ENCODE assay signal across 17 cellular contexts in the genomic region with DNA sequence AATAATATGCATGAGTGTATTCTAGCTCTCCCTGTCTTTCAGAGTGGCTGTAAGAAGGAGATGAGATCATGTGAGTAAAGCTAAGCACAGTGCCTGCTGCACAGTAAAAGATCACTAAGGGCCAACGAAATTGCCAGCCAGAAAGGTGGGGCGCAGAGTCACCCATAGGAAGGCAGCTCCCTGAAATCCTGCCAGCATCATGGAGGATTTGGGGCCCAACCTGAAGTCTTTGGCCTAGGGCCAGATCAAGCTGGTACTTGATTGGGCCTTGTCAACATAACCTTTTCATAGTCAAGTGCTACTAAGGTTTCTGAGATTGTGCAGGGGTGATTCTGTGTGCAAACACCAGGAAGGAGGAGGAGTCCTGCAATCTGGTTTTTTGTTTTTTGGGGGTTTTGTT. TPM values are rescaled to one million over a fixed set of nuclear protein-coding genes. Genes with fewer than 3 reads are reported as not detected.
A peak's percentile ranks its signal among the peaks of the same experiment; 100 is the strongest.
DNase-seq lines count a peak whose midpoint lies in the region; ATAC-seq lines count a peak whose summit lies in the region.
"Had no signal": no experiment of that assay in that cellular context is flagged by ENCODE, and none has a peak within 500 bp of the region (broad histone marks: within the 10 kb centered on the region; RNA-seq: fewer than 3 reads in every experiment).

No MANE protein-coding gene starts in this region.

- intact Hi-C loops in posterior vena cava (cut with DNase I): no loop called here

- DNase-seq in NCI-H1417 (lab: John Stamatoyannopoulos, UW) (peak; percentile 0 to 59 (median 19)), NCI-H1417 treated with DMSO at 0.1 percent for 48 hours (lab: John Stamatoyannopoulos, UW) (no peak), NCI-H1092 treated with DMSO at 0.1 percent for 48 hours (lab: John Stamatoyannopoulos, UW) (peak; percentile 72), NCI-H774 (lab: John Stamatoyannopoulos, UW) (peak; percentile 26), posterior vena cava (ENCODE audit: low spot score) (peak; percentile 25), NAMALWA (ENCODE audit: low spot score) (no peak)
- DNase-seq: activated B cell treated with CpG ODN at 0.5 μM for 24 hours; activated CD4-positive, alpha-beta memory T cell treated with anti-CD3 and anti-CD28 coated beads for 36 hours; activated effector memory CD4-positive, alpha-beta T cell treated with anti-CD3 and anti-CD28 coated beads, Interleukin-2, amount 50 U/mL, for 16 hours; Caco-2; cortex of kidney; NK-92 treated with Interleukin-12 subunit alpha and Interleukin-12 subunit beta, amount 100 ng/mL, for 24 hours; stimulated activated CD4-positive, alpha-beta T cell treated with anti-CD3 and anti-CD28 coated beads, Interleukin-4, amount 100 ng/mL, for 24 hours; trophoblast cell had no signal

- ATAC-seq in HG03097 (IDR thresholded peaks at IDR 0.05; ENCODE audit: low FRiP score, unreplicated experiment) (no peak), HG02852 (IDR thresholded peaks at IDR 0.05; ENCODE audit: unreplicated experiment) (no peak)
- ATAC-seq: SK-N-SH treated with all-trans-retinoic acid at 6 μM for 48 hours had no signal

RNA-seq across cellular contexts. Expression of gene SCNN1B, which starts 16.5 kb away (rescaled TPM):
- 1 to 10 TPM; 2.7 to 4.5 TPM for total RNA-seq in posterior vena cava
- total RNA-seq: activated B cell treated with CpG ODN at 0.5 μM for 24 hours; activated CD4-positive, alpha-beta memory T cell treated with anti-CD3 and anti-CD28 coated beads for 36 hours; Caco-2 had no signal

Comparison
In these comparisons a context has a peak if more than half of its experiments do, and no peak if none do; other contexts are left out.
1. DNase-seq: peak in NCI-H1417 (3 of 3), NCI-H1092 treated with DMSO at 0.1 percent for 48 hours (single experiment), NCI-H774 (single experiment) and posterior vena cava (single experiment); none in NCI-H1417 treated with DMSO at 0.1 percent for 48 hours (single experiment) and NAMALWA (single experiment).